In the genomic region with DNA sequence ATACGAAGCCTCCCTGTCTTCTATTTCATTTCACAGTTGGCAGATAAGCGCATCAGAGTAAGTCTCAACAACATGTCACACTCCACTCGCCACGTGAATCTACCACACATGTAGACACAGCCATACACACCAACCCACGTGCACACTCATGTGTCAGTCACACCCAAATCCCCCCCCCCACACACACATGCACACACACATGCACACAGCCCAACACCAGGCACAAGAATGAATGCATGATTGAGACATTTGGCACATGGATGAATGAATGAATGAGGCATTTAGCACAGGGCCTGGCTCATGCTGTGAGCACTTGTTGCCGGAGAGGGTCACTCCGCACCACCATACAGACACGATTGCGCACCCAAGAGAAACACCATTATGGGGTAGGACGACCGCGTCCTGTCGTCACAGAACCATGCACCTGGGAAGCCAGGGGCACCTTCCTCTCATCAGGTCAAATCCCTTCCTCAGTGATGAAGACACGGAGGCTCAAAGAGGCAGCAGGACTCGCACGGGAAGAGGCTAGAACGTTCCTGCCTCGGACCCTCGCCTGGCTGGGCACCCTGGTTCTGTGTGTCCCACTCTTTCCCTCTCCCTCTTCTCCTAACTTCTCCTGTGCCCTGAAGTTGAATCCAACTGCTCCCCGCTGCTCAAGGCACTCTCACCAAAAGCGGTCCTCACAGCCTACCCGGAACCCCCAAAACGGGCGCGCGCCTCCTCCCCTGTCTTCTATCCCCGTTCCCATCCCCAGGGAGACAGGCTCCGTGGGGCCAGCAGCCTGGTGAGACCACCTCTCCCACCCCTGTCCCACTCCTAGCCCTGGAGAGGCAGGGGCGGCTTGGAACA, we compare ENCODE assay signal across 9 cellular contexts. TPM values are rescaled to one million over a fixed set of nuclear protein-coding genes. Genes with fewer than 3 reads are reported as not detected.
DNase-seq lines count a peak whose midpoint lies in the region; ATAC-seq and TF ChIP-seq lines count a peak whose summit lies in the region.
"Had no signal": no experiment of that assay in that cellular context is flagged by ENCODE, and none has a peak within 500 bp of the region (broad histone marks: within the 10 kb centered on the region; RNA-seq: fewer than 3 reads in every experiment).

No MANE protein-coding gene starts in this region.

- H2BK120ac ChIP-seq in IMR-90 (ENCODE audit: low read depth, low read length) = no peak overlapping the region
- H2BK120ac ChIP-seq in neuronal stem cell (ENCODE audit: low read depth, low read length) = peak overlapping the region; percentile 52

- dilution Hi-C loops in IMR-90 (cut with HindIII; ENCODE audit: low sequenced_read_pairs, unreplicated experiment) = no loop called here

- H3K36me3 Mint-ChIP-seq in CD4-positive, alpha-beta T cell (ENCODE audit: low read depth) = no peaks in the 10 kb centered on the region
- peaks cover 18% of the 10 kb centered on the region for H3K36me3 Mint-ChIP-seq in endothelial cell (ENCODE audit: low read depth, unreplicated experiment)

- no peak overlapping the region for H2BK12ac ChIP-seq in neuronal stem cell (ENCODE audit: low read length)

- H3K36me3 ChIP-seq in IMR-90 (ENCODE audit: control insufficient read depth, insufficient read depth, low read length) (peaks cover 20% of the 10 kb centered on the region), neuronal stem cell (replicated peaks in 1 of 2; ENCODE audit: control insufficient read depth in 2 of 2, insufficient read depth in 2 of 2, low read length in 2 of 2) (peaks cover 11 to 33% of the 10 kb centered on the region in 2 donors)

- H3K4ac ChIP-seq in IMR-90 (ENCODE audit: low read depth, low read length) = peak overlapping the region; percentile 56; the same call in 1 of the 2 replicates
- peak overlapping the region; percentile 78 for H3K4ac ChIP-seq in neuronal stem cell (ENCODE audit: low read length)

- H3K23ac ChIP-seq in IMR-90 (ENCODE audit: low read depth, low read length) (peak overlapping the region; percentile 62), neuronal stem cell (ENCODE audit: low read depth, low read length, poor library complexity) (peak overlapping the region; percentile 16)

- peaks cover 86% of the 10 kb centered on the region for H3K27me3 Mint-ChIP-seq in CD4-positive, alpha-beta T cell
- peaks cover 39% of the 10 kb centered on the region for H3K27me3 Mint-ChIP-seq in endothelial cell (ENCODE audit: unreplicated experiment)

- BruUV-seq in IMR-90 (replicated peaks; lab: Mats Ljungman, UMichigan) = no TSS peak

- intact Hi-C loops in CD4-positive, alpha-beta T cell (cut with DNase I, micrococcal nuclease) = no loop called here
- intact Hi-C loops in IMR-90 (cut with micrococcal nuclease) = no loop called here

- H4K5ac ChIP-seq in IMR-90 (ENCODE audit: low read depth, low read length) = no peak overlapping the region

- peak overlapping the region; percentile 66 for H3K14ac ChIP-seq in IMR-90 (replicated peaks; ENCODE audit: low read depth, low read length)
- peak overlapping the region; percentile 32 for H3K14ac ChIP-seq in neuronal stem cell (ENCODE audit: low read length)

- peak overlapping the region; percentile 90 for H3K4me2 ChIP-seq in IMR-90 (ENCODE audit: low read depth, low read length)
- H3K4me2 ChIP-seq in neuronal stem cell (ENCODE audit: insufficient read depth, low read length, poor library complexity, severe bottlenecking) = peak overlapping the region; percentile 98

- H2AK9ac ChIP-seq in IMR-90 (replicated peaks; ENCODE audit: low read depth, low read length, poor library complexity) = peak overlapping the region; percentile 96

- no peak for TF ChIP-seq CTCF in CD4-positive, alpha-beta T cell (IDR thresholded peaks at IDR 0.05)
- TF ChIP-seq CTCF in IMR-90 (conservative IDR thresholded peaks at IDR 0.05; ENCODE audit: low read depth, low read length) = no peak
- TF ChIP-seq CTCF in endothelial cell (IDR thresholded peaks at IDR 0.05; ENCODE audit: unreplicated experiment) = no peak

- 23% methylated on average over 4 of the region's 29 CpGs; no CpG with 5 or more reads in 1 of the 2 experiments for WGBS in IMR-90 (ENCODE audit: extremely low coverage in 2 of 2, insufficient read length in 1 of 2), 2 experiments
- no CpG with 5 or more reads among the region's 29 CpGs for WGBS in neuronal stem cell (ENCODE audit: extremely low coverage in 2 of 2, insufficient read length in 2 of 2, insufficient replicate concordance in 1 of 2), 2 donors

- H2AK5ac ChIP-seq in IMR-90 (ENCODE audit: low read depth, low read length) = peak overlapping the region; percentile 59
- H2AK5ac ChIP-seq in neuronal stem cell (ENCODE audit: low read depth, low read length) = peak overlapping the region; percentile 53

- peak overlapping the region; percentile 75 for H2AFZ ChIP-seq in IMR-90 (replicated peaks; ENCODE audit: low read length, poor library complexity)
- peak overlapping the region; percentile 65 for H2AFZ ChIP-seq in neuronal stem cell (ENCODE audit: low read length)

- H3K27ac Mint-ChIP-seq in CD4-positive, alpha-beta T cell = no peak overlapping the region
- peak overlapping the region; percentile 36 for H3K27ac Mint-ChIP-seq in endothelial cell (ENCODE audit: unreplicated experiment)

- no peaks in the 10 kb centered on the region for H3K9me3 ChIP-seq in CD4-positive, alpha-beta T cell (ENCODE audit: control insufficient read depth, low read length)
- H3K9me3 ChIP-seq in IMR-90 (ENCODE audit: control insufficient read depth, insufficient read depth, low read length) = no peaks in the 10 kb centered on the region
- peaks cover 0 to 2% of the 10 kb centered on the region in 2 donors for H3K9me3 ChIP-seq in neuronal stem cell (replicated peaks in 1 of 2; ENCODE audit: control insufficient read depth in 2 of 2, insufficient read depth in 1 of 2, low read depth in 1 of 2, low read length in 2 of 2)

- no peak for TF ChIP-seq RAD21 in IMR-90 (IDR thresholded peaks at IDR 0.05; ENCODE audit: low read length)

- no peak overlapping the region for H2BK20ac ChIP-seq in IMR-90 (ENCODE audit: low read depth, low read length)

- POLR2A ChIA-PET in CD4-positive, alpha-beta T cell (lab: Charles Lee) = no interaction called here
- POLR2A ChIA-PET in IMR-90 (lab: Charles Lee; ENCODE audit: unreplicated experiment) = no interaction called here

- H2BK15ac ChIP-seq in IMR-90 (ENCODE audit: low read depth, low read length) (no peak overlapping the region), neuronal stem cell (ENCODE audit: low read length) (peak overlapping the region; percentile 32)

- H3K18ac ChIP-seq in IMR-90 (ENCODE audit: low read depth, low read length) (no peak overlapping the region), neuronal stem cell (ENCODE audit: low read length) (peak overlapping the region; percentile 90)

- DNase-seq in CD4-positive, alpha-beta T cell = no peak
- DNase-seq in IMR-90 (peak; percentile 18), endothelial cell (ENCODE audit: low spot score) (no peak), neuronal stem cell (ENCODE audit: low spot score) (no peak), activated gamma-delta T cell treated with Interleukin-2 at 50 U/mL for 16 hours (no peak)
- no peak for DNase-seq in stimulated activated CD4-positive, alpha-beta T cell treated with anti-CD3 and anti-CD28 coated beads, Interleukin-2, amount 100 ng/mL, for 48 hours

- H3K79me1 ChIP-seq in IMR-90 (ENCODE audit: low read depth in 1 of 2, low read length in 2 of 2) (peaks cover 8 to 28% of the 10 kb centered on the region in 2 experiments; a peak in 3 of 4 replicates), neuronal stem cell (ENCODE audit: low read depth, low read length) (peaks cover 9% of the 10 kb centered on the region)

- CTCF ChIA-PET in CD4-positive, alpha-beta T cell (lab: Charles Lee) = no interaction called here
- CTCF ChIA-PET in IMR-90 (lab: Yijun Ruan, JAX) = interaction anchor here (0.7 kb wide), 1 partner anchor 413 kb away, joined by 4 read pairs; no protein-coding TSS in a partner anchor

- no peak overlapping the region for H2BK5ac ChIP-seq in IMR-90 (ENCODE audit: low read depth, low read length, poor library complexity, severe bottlenecking)
- peak overlapping the region; percentile 32 for H2BK5ac ChIP-seq in neuronal stem cell (ENCODE audit: low read length)

- peak overlapping the region; percentile 68 for H3K4me3 Mint-ChIP-seq in CD4-positive, alpha-beta T cell
- H3K4me3 Mint-ChIP-seq in endothelial cell (ENCODE audit: unreplicated experiment) = peak overlapping the region; percentile 59

- peaks cover 71% of the 10 kb centered on the region for H3K27me3 ChIP-seq in CD4-positive, alpha-beta T cell (ENCODE audit: control insufficient read depth, insufficient read depth, low read length)
- H3K27me3 ChIP-seq in IMR-90 (ENCODE audit: control insufficient read depth, insufficient read depth, low read length) = peaks cover 34% of the 10 kb centered on the region
- peaks cover 0 to 25% (median 0%) of the 10 kb centered on the region in 3 experiments for H3K27me3 ChIP-seq in neuronal stem cell (ENCODE audit: control insufficient read depth in 3 of 3, insufficient read depth in 3 of 3, low read depth in 1 of 3, low read length in 3 of 3)

- H3K4me3 ChIP-seq in IMR-90 (ENCODE audit: insufficient read depth, low read depth, low read length) = peak overlapping the region; percentile 91
- peak overlapping the region; percentile 53 to 86 for H3K4me3 ChIP-seq in neuronal stem cell (ENCODE audit: low read length in 2 of 2)

- no peak for TF ChIP-seq POLR2A in IMR-90 (IDR thresholded peaks at IDR 0.05; ENCODE audit: low read depth, low read length)

- H3K27ac ChIP-seq in CD4-positive, alpha-beta T cell (ENCODE audit: low read depth, low read length) = no peak overlapping the region
- peak overlapping the region; percentile 35; the same call in 1 of the 2 replicates for H3K27ac ChIP-seq in IMR-90 (ENCODE audit: insufficient read depth, low read length)
- no peak overlapping the region for H3K27ac ChIP-seq in neuronal stem cell (replicated peaks; ENCODE audit: low read length)
- H3K27ac ChIP-seq: parathyroid adenoma had no signal

- ATAC-seq in CD4-positive, alpha-beta T cell (ENCODE audit: poor library complexity) = no peak
- peak; percentile 4; the same call in 1 of the 2 replicates for ATAC-seq in IMR-90 (ENCODE audit: low read depth)
- ATAC-seq in GM18870 (IDR thresholded peaks at IDR 0.05; ENCODE audit: unreplicated experiment) = no peak
- ATAC-seq in GM19452 (IDR thresholded peaks at IDR 0.05; ENCODE audit: unreplicated experiment) = no peak

- H4K91ac ChIP-seq in IMR-90 (ENCODE audit: insufficient read depth, low read depth, low read length) = no peak overlapping the region
- H4K91ac ChIP-seq in neuronal stem cell (ENCODE audit: low read depth, low read length, poor library complexity) = no peak overlapping the region

- peaks cover 9% of the 10 kb centered on the region for H3K4me1 ChIP-seq in IMR-90 (ENCODE audit: control insufficient read depth, insufficient read depth, low read length)
- H3K4me1 ChIP-seq in neuronal stem cell (ENCODE audit: control insufficient read depth in 2 of 2, insufficient read depth in 1 of 2, low read depth in 1 of 2, low read length in 2 of 2) = peaks cover 37 to 41% of the 10 kb centered on the region in 2 donors
- H3K4me1 ChIP-seq: parathyroid adenoma had no signal

- no peak overlapping the region for H3K56ac ChIP-seq in IMR-90 (ENCODE audit: extremely low read depth, insufficient read depth, low read length)

- in situ Hi-C loops in IMR-90 (cut with MboI; ENCODE audit: low sequenced_read_pairs) = no loop called here

- H4K20me1 ChIP-seq in IMR-90 (ENCODE audit: insufficient read depth, low read length) = peaks cover 29% of the 10 kb centered on the region

- H4K8ac ChIP-seq in IMR-90 (ENCODE audit: low read depth in 2 of 2, low read length in 2 of 2) (0 out of 4 replicates have a peak overlapping the region, but pooled peaks of 1 of the 2 experiments have one; percentile 33), neuronal stem cell (ENCODE audit: low read depth, low read length) (no peak overlapping the region)

- peak overlapping the region; percentile 93 for H3K9ac ChIP-seq in IMR-90 (ENCODE audit: low read depth, low read length)
- peak overlapping the region; percentile 86 for H3K9ac ChIP-seq in neuronal stem cell (ENCODE audit: low read depth, low read length, poor library complexity)
- H3K9ac ChIP-seq: parathyroid adenoma had no signal

- peaks cover 47% of the 10 kb centered on the region for H3K4me1 Mint-ChIP-seq in CD4-positive, alpha-beta T cell (ENCODE audit: low read depth)
- peaks cover 19% of the 10 kb centered on the region for H3K4me1 Mint-ChIP-seq in endothelial cell (ENCODE audit: unreplicated experiment)

- peaks cover 13% of the 10 kb centered on the region for H3K9me1 ChIP-seq in IMR-90 (ENCODE audit: insufficient read depth, low read length)

- H3K9me3 Mint-ChIP-seq in CD4-positive, alpha-beta T cell = no peaks in the 10 kb centered on the region
- H3K9me3 Mint-ChIP-seq in endothelial cell (ENCODE audit: unreplicated experiment) = no peaks in the 10 kb centered on the region

RNA-seq across cellular contexts. Expression of a gene that starts 1.4 kb away (rescaled TPM):
- total RNA-seq in CD4-positive, alpha-beta T cell = under 1 TPM in 1 of 2 experiments, not detected in 1; 0.47 TPM
- total RNA-seq in IMR-90 (2012; rRNA removed) = 28.3 and 32.4 TPM in 2 replicates
- 33.0 TPM in 2 replicates for polyA plus RNA-seq in IMR-90 (2012; rRNA removed)
- 33.1 and 39.8 TPM in 2 replicates for polyA plus RNA-seq in IMR-90 (2012; cell fraction: cytosol; rRNA removed)
- polyA plus RNA-seq in IMR-90 (2012; cell fraction: nucleus; rRNA removed; ENCODE audit: low replicate concordance) = 97.7 and 112 TPM in 2 replicates
- 2.7 TPM for total RNA-seq in endothelial cell (ENCODE audit: unreplicated experiment)
- 110 TPM for polyA plus RNA-seq in neuronal stem cell (2013, experiment 1 of 2)
- polyA plus RNA-seq in neuronal stem cell (2013, experiment 2 of 2) = 102 TPM

RNA-seq across cellular contexts. Expression of a gene that starts 53.7 kb away (rescaled TPM):
- not detected for total RNA-seq in CD4-positive, alpha-beta T cell
- total RNA-seq in IMR-90 (2012; rRNA removed) (not detected in 2 replicates), endothelial cell (ENCODE audit: unreplicated experiment) (0.80 TPM)
- 0.05 and 0.10 TPM in 2 replicates for polyA plus RNA-seq in IMR-90 (2012; rRNA removed)
- polyA plus RNA-seq in IMR-90 (2012; cell fraction: cytosol; rRNA removed) = 0.14 TPM in 1 of 2 replicates, not detected in the other
- polyA plus RNA-seq in IMR-90 (2012; cell fraction: nucleus; rRNA removed; ENCODE audit: low replicate concordance) = 0.32 and 0.45 TPM in 2 replicates
- 4.7 TPM for polyA plus RNA-seq in neuronal stem cell (2013, experiment 1 of 2)
- 5.5 TPM for polyA plus RNA-seq in neuronal stem cell (2013, experiment 2 of 2)
